In genomic region chr1:221083902-221084301, GRCh38 we compare ENCODE assay signal across 27 cellular contexts.
"Had no signal": no experiment of that assay in that cellular context is flagged by ENCODE, and none has a peak within 500 bp of the region (broad histone marks: within the 10 kb centered on the region; RNA-seq: fewer than 3 reads in every experiment).

No MANE protein-coding gene starts in this region.

- H3K4me1 ChIP-seq: colonic mucosa, gastrocnemius medialis, lower lobe of right lung had no signal

- H3K27ac Mint-ChIP-seq: dendritic cell treated with granulocyte-macrophage colony-stimulating factor and Interleukin-4, amounts not matched to agents 40 ng/mL and 50 ng/mL, for 4 days; effector memory CD8-positive, alpha-beta T cell; endodermal cell had no signal

- H3K4me3 Mint-ChIP-seq: dendritic cell treated with granulocyte-macrophage colony-stimulating factor and Interleukin-4, amounts not matched to agents 40 ng/mL and 50 ng/mL, for 4 days; effector memory CD8-positive, alpha-beta T cell; endodermal cell; naive B cell had no signal

- H3K27me3 Mint-ChIP-seq: effector memory CD8-positive, alpha-beta T cell; naive B cell had no signal

- H3K9me3 Mint-ChIP-seq: dendritic cell treated with granulocyte-macrophage colony-stimulating factor and Interleukin-4, amounts not matched to agents 40 ng/mL and 50 ng/mL, for 4 days; endodermal cell had no signal

- ATAC-seq: effector memory CD8-positive, alpha-beta T cell; esophagus mucosa; gastrocnemius medialis; heart right ventricle; left cardiac atrium; left lung; left ventricle myocardium superior; lower lobe of right lung had no signal

- H3K9me3 ChIP-seq: colonic mucosa, esophagus squamous epithelium, gastrocnemius medialis, heart right ventricle, left lung, lower lobe of right lung had no signal

- H3K27me3 ChIP-seq: colonic mucosa, esophagus squamous epithelium, gastrocnemius medialis, heart right ventricle, left lung had no signal

- H3K4me3 ChIP-seq: colonic mucosa, esophagus squamous epithelium, gastrocnemius medialis, heart right ventricle, left lung, lower lobe of right lung had no signal

- H3K27ac ChIP-seq: colonic mucosa, epithelial cell of prostate, esophagus squamous epithelium, gastrocnemius medialis, heart right ventricle, left lung, lower lobe of right lung had no signal

- DNase-seq: colonic mucosa; cortex of kidney; effector CD8-positive, alpha-beta T cell; effector memory CD8-positive, alpha-beta T cell; endodermal cell; erythroblast; esophagus squamous epithelium; foreskin fibroblast; foreskin melanocyte; gastrocnemius medialis; glutamatergic neuron; head of caudate nucleus; heart right ventricle; hippocampal formation; left cardiac atrium; left lung; left ventricle myocardium superior; lower lobe of right lung; mesenchymal stem cell; midbrain; naive B cell had no signal

- H3K36me3 ChIP-seq: colonic mucosa, esophagus squamous epithelium, gastrocnemius medialis, heart right ventricle, left lung, lower lobe of right lung had no signal

- FAIRE-seq: endometrium, islet of Langerhans, keratinocyte had no signal
